In genomic region chr11:125871391-125872137, GRCh38 we compare ENCODE assay signal across 10 cellular contexts. TPM values are rescaled to one million over a fixed set of nuclear protein-coding genes. Genes with fewer than 3 reads are reported as not detected.
DNase-seq lines count a peak whose midpoint lies in the region; ATAC-seq and TF ChIP-seq lines count a peak whose summit lies in the region.
"Had no signal": no experiment of that assay in that cellular context is flagged by ENCODE, and none has a peak within 500 bp of the region (broad histone marks: within the 10 kb centered on the region; RNA-seq: fewer than 3 reads in every experiment).

No MANE protein-coding gene starts in this region.

- no peaks in the 10 kb centered on the region for H3K79me2 ChIP-seq in mesendoderm (ENCODE audit: control insufficient read depth, insufficient read depth, low read length)

- DNase-seq in NK-92 treated with Interleukin-12 subunit alpha and Interleukin-12 subunit beta, amount 100 ng/mL, for 24 hours (lab: John Stamatoyannopoulos, UW) = peak; percentile 11
- DNase-seq in NK-92 (lab: John Stamatoyannopoulos, UW; ENCODE audit: unreplicated experiment) (no peak), NCI-H226 (peak; percentile 6), body of pancreas (peak in 3 of 4 donors; percentile 26 to 48 (median 26)), mesendoderm (peak; percentile 73), NCI-H510A treated with DMSO at 0.1 percent for 48 hours (lab: John Stamatoyannopoulos, UW) (no peak), HPDE6-E6E7 (ENCODE audit: extremely low spot score) (no peak)

- H2BK120ac ChIP-seq in mesendoderm (ENCODE audit: low read depth, low read length) = no peak overlapping the region

- H2BK5ac ChIP-seq in mesendoderm (ENCODE audit: low read length) = no peak overlapping the region

- intact Hi-C loops in body of pancreas (cut with DNase I) = no loop called here

- H4K8ac ChIP-seq in mesendoderm (ENCODE audit: low read depth, low read length) = no peak overlapping the region

- H3K4me3 ChIP-seq in body of pancreas (no peak overlapping the region), mesendoderm (ENCODE audit: low read length) (no peak overlapping the region)

- no peaks in the 10 kb centered on the region for H3K4me1 ChIP-seq in body of pancreas
- H3K4me1 ChIP-seq in mesendoderm (ENCODE audit: control insufficient read depth, low read depth, low read length) = no peaks in the 10 kb centered on the region

- no peaks in the 10 kb centered on the region for H3K36me3 ChIP-seq in body of pancreas (replicated peaks in 1 of 2; ENCODE audit: insufficient read depth in 1 of 2, low read depth in 2 of 2)
- no peaks in the 10 kb centered on the region for H3K36me3 ChIP-seq in mesendoderm (ENCODE audit: control insufficient read depth, insufficient read depth, low read length)

- H3K9ac ChIP-seq in mesendoderm (ENCODE audit: low read length) = no peak overlapping the region

- H3K27ac ChIP-seq in body of pancreas (no peak overlapping the region), mesendoderm (ENCODE audit: low read depth, low read length) (no peak overlapping the region)

- no peak overlapping the region for H2BK15ac ChIP-seq in mesendoderm (replicated peaks; ENCODE audit: low read depth)

- no peaks in the 10 kb centered on the region for H3K27me3 ChIP-seq in body of pancreas
- H3K27me3 ChIP-seq in mesendoderm (ENCODE audit: insufficient read depth, low read length, poor library complexity) = no peaks in the 10 kb centered on the region

- no peak overlapping the region for H3K4me2 ChIP-seq in mesendoderm (ENCODE audit: low read length)

- ATAC-seq in body of pancreas (no peak), GM18519 (IDR thresholded peaks at IDR 0.05; ENCODE audit: low FRiP score, unreplicated experiment) (no peak)

- H4K5ac ChIP-seq in mesendoderm (ENCODE audit: low read length) = no peak overlapping the region

- no peak overlapping the region for H3K18ac ChIP-seq in mesendoderm (ENCODE audit: low read length)

- H3K4ac ChIP-seq in mesendoderm (ENCODE audit: low read depth, low read length) = no peak overlapping the region

- H3K79me1 ChIP-seq in mesendoderm (ENCODE audit: low read length) = no peaks in the 10 kb centered on the region

- H3K9me3 ChIP-seq in body of pancreas = no peaks in the 10 kb centered on the region

- peak in 6 of 7 experiments; percentile 18 to 40 (median 26) for TF ChIP-seq CTCF in body of pancreas (IDR thresholded peaks at IDR 0.05)

- WGBS in body of pancreas, 2 donors = 62 to 65% methylated on average over 10 of the region's 10 CpGs
- WGBS in mesendoderm (ENCODE audit: extremely low coverage, insufficient coverage, low lambda C conversion rate) = no CpG with 5 or more reads among the region's 10 CpGs

- H3K56ac ChIP-seq in mesendoderm (ENCODE audit: low read length) = no peak overlapping the region

- no peak overlapping the region for H3K23ac ChIP-seq in mesendoderm (ENCODE audit: low read length)

- no peak overlapping the region for H2AK5ac ChIP-seq in mesendoderm (ENCODE audit: low read length)

- TF ChIP-seq POLR2A in body of pancreas (IDR thresholded peaks at IDR 0.05) = no peak

RNA-seq across cellular contexts. Expression of gene HYLS1, which starts 15.9 kb away (rescaled TPM):
- 1 to 10 TPM in 1 of 2 donors, under 1 TPM in 1; 0.33 to 1.3 TPM for total RNA-seq in body of pancreas
- 10.4 TPM for polyA plus RNA-seq in mesendoderm (2013, experiment 1 of 2)
- 10.0 TPM for polyA plus RNA-seq in mesendoderm (2013, experiment 2 of 2)

RNA-seq across cellular contexts. Expression of gene PUS3, which starts 31.4 kb away (rescaled TPM):
- 1 to 10 TPM; 1.6 to 9.6 TPM for total RNA-seq in body of pancreas
- polyA plus RNA-seq in mesendoderm (2013, experiment 1 of 2) = 24.3 TPM
- polyA plus RNA-seq in mesendoderm (2013, experiment 2 of 2) = 25.5 TPM

RNA-seq across cellular contexts. Expression of gene DDX25, which starts 32.7 kb away (rescaled TPM):
- under 1 TPM in 1 of 2 donors, not detected in 1; 0.26 TPM for total RNA-seq in body of pancreas
- 11.5 TPM for polyA plus RNA-seq in mesendoderm (2013, experiment 1 of 2)
- 13.2 TPM for polyA plus RNA-seq in mesendoderm (2013, experiment 2 of 2)
- total RNA-seq: pulmonary artery endothelial cell had no signal

RNA-seq across cellular contexts. Expression of gene PATE4, which starts 38.4 kb away (rescaled TPM):
- not detected for total RNA-seq in body of pancreas
- not detected for polyA plus RNA-seq in mesendoderm (2013, experiment 1 of 2)
- polyA plus RNA-seq in mesendoderm (2013, experiment 2 of 2) = not detected
- total RNA-seq: activated CD8-positive, alpha-beta memory T cell treated with anti-CD3 and anti-CD28 coated beads for 36 hours; pulmonary artery endothelial cell had no signal

Comparison
In these comparisons a context has a peak if more than half of its experiments do, and no peak if none do; other contexts are left out.
1. DNase-seq: peak in NK-92 treated with Interleukin-12 subunit alpha and Interleukin-12 subunit beta, amount 100 ng/mL, for 24 hours (single experiment), NCI-H226 (single experiment), body of pancreas (3 of 4) and mesendoderm (single experiment); none in NK-92 (single experiment), NCI-H510A treated with DMSO at 0.1 percent for 48 hours (single experiment) and HPDE6-E6E7 (single experiment).